In the genomic region with DNA sequence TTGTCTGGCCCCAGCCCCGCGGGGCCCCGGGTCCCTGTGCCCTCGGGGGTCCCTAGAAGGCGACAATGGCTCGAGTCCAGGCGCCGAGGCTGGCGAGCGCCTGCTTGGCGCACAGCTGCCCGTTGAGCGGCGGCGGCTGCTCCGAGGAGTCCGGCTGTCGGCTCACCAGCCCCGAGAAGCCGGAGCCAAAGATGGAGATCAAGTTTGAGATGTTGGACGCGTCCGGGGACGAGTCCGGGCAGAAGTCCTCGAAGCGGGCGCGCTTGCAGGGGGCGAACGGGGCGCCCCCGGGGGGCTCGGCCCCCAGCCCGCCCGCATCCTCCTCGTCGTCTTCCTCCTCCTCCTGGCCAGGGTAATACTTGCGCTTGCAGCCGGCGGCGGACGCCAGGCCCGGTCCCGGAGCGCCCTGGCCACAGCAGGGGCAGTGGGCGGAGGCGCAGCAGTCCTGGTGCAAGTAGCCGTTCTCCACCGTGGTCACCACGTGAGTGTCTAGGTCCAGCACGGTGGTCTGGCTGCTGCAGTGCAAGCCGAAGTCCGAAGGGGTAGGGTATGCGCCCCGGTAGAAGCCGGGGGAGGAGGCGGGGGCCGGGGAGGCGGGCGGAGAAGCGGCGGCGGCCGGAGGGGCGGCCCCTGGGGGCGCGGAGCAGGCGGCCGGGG, we compare ENCODE assay signal across 8 cellular contexts. TPM values are rescaled to one million over a fixed set of nuclear protein-coding genes. Genes with fewer than 3 reads are reported as not detected.
DNase-seq lines count a peak whose midpoint lies in the region; ATAC-seq and TF ChIP-seq lines count a peak whose summit lies in the region.

No MANE protein-coding gene starts in this region.

- peak; percentile 6 for DNase-seq in activated naive CD4-positive, alpha-beta T cell treated with Interleukin-2 at 50 U/mL for 16 hours
- DNase-seq in activated naive CD4-positive, alpha-beta T cell (lab: John Stamatoyannopoulos, UW) = no peak
- DNase-seq in Peyer's patch = peak in 2 of 3 donors; percentile 58 to 75
- DNase-seq in colonic mucosa = peak; percentile 48
- peak; percentile 22 for DNase-seq in medulla oblongata (ENCODE audit: extremely low spot score)
- peak; percentile 47 to 74 for DNase-seq in tibial artery
- DNase-seq in NCI-H1436 treated with DMSO at 0.1 percent for 48 hours (lab: John Stamatoyannopoulos, UW) = no peak

- H3K36me3 ChIP-seq in Peyer's patch (no peaks in the 10 kb centered on the region), colonic mucosa (no peaks in the 10 kb centered on the region), tibial artery (no peaks in the 10 kb centered on the region)

- peak overlapping the region; percentile 48 to 96 (median 76) for H3K4me3 ChIP-seq in Peyer's patch
- H3K4me3 ChIP-seq in colonic mucosa = peak overlapping the region; percentile 73
- peak overlapping the region; percentile 99 to 100 for H3K4me3 ChIP-seq in tibial artery

- H3K27me3 ChIP-seq in Peyer's patch = no peaks in the 10 kb centered on the region
- no peaks in the 10 kb centered on the region for H3K27me3 ChIP-seq in colonic mucosa
- no peaks in the 10 kb centered on the region for H3K27me3 ChIP-seq in tibial artery

- no peak for TF ChIP-seq POLR2A in Peyer's patch (IDR thresholded peaks at IDR 0.05)

- no peak for TF ChIP-seq CTCF in Peyer's patch (IDR thresholded peaks at IDR 0.05)
- TF ChIP-seq CTCF in colonic mucosa (IDR thresholded peaks at IDR 0.05) = no peak
- no peak for TF ChIP-seq CTCF in tibial artery (IDR thresholded peaks at IDR 0.05)

- H3K4me1 ChIP-seq in Peyer's patch = peaks cover 5 to 43% (median 15%) of the 10 kb centered on the region in 4 donors
- H3K4me1 ChIP-seq in colonic mucosa = peaks cover 25% of the 10 kb centered on the region
- H3K4me1 ChIP-seq in tibial artery = peaks cover 4 to 30% (median 24%) of the 10 kb centered on the region in 4 donors

- no peaks in the 10 kb centered on the region for H3K9me3 ChIP-seq in Peyer's patch
- no peaks in the 10 kb centered on the region for H3K9me3 ChIP-seq in colonic mucosa
- H3K9me3 ChIP-seq in tibial artery = no peaks in the 10 kb centered on the region

- H3K9ac ChIP-seq in colonic mucosa (ENCODE audit: low read depth in 2 of 2, low read length in 2 of 2) = peak overlapping the region; percentile 91 to 97

- H3K27ac ChIP-seq in Peyer's patch = peak overlapping the region; percentile 81 to 98 (median 94)
- peak overlapping the region; percentile 98 for H3K27ac ChIP-seq in colonic mucosa
- H3K27ac ChIP-seq in tibial artery = peak overlapping the region; percentile 99 to 100

- ATAC-seq in GM21825 (IDR thresholded peaks at IDR 0.05; ENCODE audit: unreplicated experiment) = no peak

- intact Hi-C loops in colonic mucosa (cut with DNase I) (no loop called here), tibial artery (cut with DNase I; ENCODE audit: low total_unique reads) (loop anchor here (5.0 kb wide), 4 partner anchors 140 to 315 kb away; no protein-coding TSS in a partner anchor)

RNA-seq across cellular contexts. Expression of a gene that starts 1.1 kb away (rescaled TPM):
- 1 to 10 TPM; 2.3 to 2.9 (median 2.6) TPM for total RNA-seq in Peyer's patch
- total RNA-seq in colonic mucosa = 1 to 10 TPM; 9.1 to 9.6 TPM

Comparison
In these comparisons a context has a peak if more than half of its experiments do, and no peak if none do; other contexts are left out.
1. DNase-seq: peak in activated naive CD4-positive, alpha-beta T cell treated with Interleukin-2 at 50 U/mL for 16 hours (single experiment), Peyer's patch (2 of 3), colonic mucosa (single experiment), medulla oblongata (single experiment) and tibial artery (2 of 2); none in activated naive CD4-positive, alpha-beta T cell (0 of 4) and NCI-H1436 treated with DMSO at 0.1 percent for 48 hours (single experiment).
2. Peak in every context shown above with its lines, with median percentiles within 50 percentile points of each other: H3K27ac ChIP-seq and H3K4me3 ChIP-seq.